ENCODE assay signal across 10 cellular contexts in genomic region chr5:150589791-150590601, GRCh38. TPM values are rescaled to one million over a fixed set of nuclear protein-coding genes. Genes with fewer than 3 reads are reported as not detected.
DNase-seq lines count a peak whose midpoint lies in the region; ATAC-seq, FAIRE-seq and TF ChIP-seq lines count a peak whose summit lies in the region.
"Had no signal": no experiment of that assay in that cellular context is flagged by ENCODE, and none has a peak within 500 bp of the region (broad histone marks: within the 10 kb centered on the region; RNA-seq: fewer than 3 reads in every experiment).

No MANE protein-coding gene starts in this region.

- no peak overlapping the region for H3K27ac Mint-ChIP-seq in activated T-helper 1 cell treated with anti-CD3 and anti-CD28 coated beads, Interleukin-12 subunit alpha, Interleukin-12 subunit beta, Interleukin-2, Interleukin-4 antibody, amounts not matched to agents 30 ng/mL and 10 ng/mL and 1 ng/mL, durations not matched to agents 14 hours and 24 hours and 36 hours

- peak overlapping the region; percentile 44 for H3K4me2 ChIP-seq in HepG2 (ENCODE audit: low read depth, low read length)

- TF ChIP-seq CTCF in astrocyte of the spinal cord (IDR thresholded peaks at IDR 0.05; ENCODE audit: low read depth, low read length) = peak; percentile 74
- TF ChIP-seq CTCF in HepG2 (CRISPR knock-in tag; IDR thresholded peaks at IDR 0.05) = peak; percentile 83
- peak; percentile 86 to 94 (median 90) for TF ChIP-seq CTCF in uterus (IDR thresholded peaks at IDR 0.05)

- no peaks in the 10 kb centered on the region for H3K9me3 Mint-ChIP-seq in activated T-helper 1 cell treated with anti-CD3 and anti-CD28 coated beads, Interleukin-12 subunit alpha, Interleukin-12 subunit beta, Interleukin-2, Interleukin-4 antibody, amounts not matched to agents 30 ng/mL and 10 ng/mL and 1 ng/mL, durations not matched to agents 14 hours and 24 hours and 36 hours
- H3K9me3 Mint-ChIP-seq: CD4-positive, CD25-positive, alpha-beta regulatory T cell had no signal

- H3K27me3 ChIP-seq in HepG2 (ENCODE audit: control insufficient read depth in 1 of 2, insufficient read depth in 2 of 2, low read length in 2 of 2) (peaks cover 0 to 26% of the 10 kb centered on the region in 2 experiments; a peak in 3 of 5 replicates), uterus (no peaks in the 10 kb centered on the region)

- WGBS in HepG2 (ENCODE audit: low lambda C conversion rate) = 9% methylated on average over 10 of the region's 12 CpGs

- peaks cover 2% of the 10 kb centered on the region for H3K27me3 Mint-ChIP-seq in activated T-helper 1 cell treated with anti-CD3 and anti-CD28 coated beads, Interleukin-12 subunit alpha, Interleukin-12 subunit beta, Interleukin-2, Interleukin-4 antibody, amounts not matched to agents 30 ng/mL and 10 ng/mL and 1 ng/mL, durations not matched to agents 14 hours and 24 hours and 36 hours (ENCODE audit: insufficient read depth)
- H3K27me3 Mint-ChIP-seq: CD4-positive, CD25-positive, alpha-beta regulatory T cell had no signal

- CTCF ChIA-PET in HepG2 (lab: Yijun Ruan, JAX; ENCODE audit: low intra/inter-chr PET ratio, low total read pairs) = interaction anchor here (0.8 to 1.6 kb wide), 2 partner anchors 28 to 66 kb away, joined by 4 to 8 read pairs; no protein-coding TSS in a partner anchor

- TF ChIP-seq EP300 in HepG2 (IDR thresholded peaks at IDR 0.05; ENCODE audit: low read depth in 2 of 2, low read length in 2 of 2) (no peak), HepG2 (CRISPR knock-in tag; IDR thresholded peaks at IDR 0.05; ENCODE audit: borderline replicate concordance) (no peak)

- no TSS peak for BruUV-seq in HepG2 (replicated peaks; lab: Mats Ljungman, UMichigan)

- in situ Hi-C loops in astrocyte of the spinal cord (cut with HindIII; ENCODE audit: low sequenced_read_pairs) (no loop called here), HepG2 (cut with HindIII; ENCODE audit: extremely low pct_ligation_motif_present, low pct_unique_long_range_greater_than_20kb) (no loop called here)

- DNase-seq in activated effector memory CD4-positive, alpha-beta T cell treated with anti-CD3 and anti-CD28 coated beads, Interleukin-2, amount 50 U/mL, for 16 hours = peak; percentile 47
- DNase-seq in activated effector memory CD4-positive, alpha-beta T cell treated with Interleukin-2 at 50 U/mL for 16 hours = no peak
- DNase-seq in astrocyte of the spinal cord (ENCODE audit: low read depth, low spot score) (peak; percentile 67), HepG2 (ENCODE audit: low spot score) (peak; percentile 69), uterus (peak; percentile 85 to 87), inferior parietal cortex (ENCODE audit: extremely low spot score) (no peak)
- DNase-seq in stimulated activated CD4-positive, alpha-beta T cell treated with anti-CD3 and anti-CD28 coated beads, Interleukin-2, amount 100 ng/mL, for 48 hours = no peak
- no peak for DNase-seq in activated T-helper 1 cell treated with anti-CD3 and anti-CD28 coated beads, Interleukin-12 subunit alpha, Interleukin-12 subunit beta, Interleukin-2, Interleukin-4 antibody, amounts not matched to agents 30 ng/mL and 10 ng/mL and 1 ng/mL, durations not matched to agents 14 hours and 24 hours and 36 hours (ENCODE audit: low spot score)
- DNase-seq: CD4-positive, CD25-positive, alpha-beta regulatory T cell had no signal

- TF ChIP-seq POLR2A in HepG2 (IDR thresholded peaks at IDR 0.05; ENCODE audit: insufficient read depth in 1 of 2, low read depth in 2 of 2, low read length in 2 of 2) = no peak
- TF ChIP-seq POLR2A in uterus (IDR thresholded peaks at IDR 0.05) = no peak

- H3K4me1 Mint-ChIP-seq in activated T-helper 1 cell treated with anti-CD3 and anti-CD28 coated beads, Interleukin-12 subunit alpha, Interleukin-12 subunit beta, Interleukin-2, Interleukin-4 antibody, amounts not matched to agents 30 ng/mL and 10 ng/mL and 1 ng/mL, durations not matched to agents 14 hours and 24 hours and 36 hours (ENCODE audit: low read depth) = no peaks in the 10 kb centered on the region
- H3K4me1 Mint-ChIP-seq: CD4-positive, CD25-positive, alpha-beta regulatory T cell had no signal

- H3K4me3 ChIP-seq in astrocyte of the spinal cord (ENCODE audit: low read depth, low read length) = no peak overlapping the region
- H3K4me3 ChIP-seq in HepG2 (replicated peaks in 1 of 3; ENCODE audit: insufficient read depth in 1 of 3, low read depth in 2 of 3, low read length in 3 of 3) = peak overlapping the region in 1 of 3 experiments; percentile 22; a peak in 1 of 6 replicates
- no peak overlapping the region for H3K4me3 ChIP-seq in uterus

- H2AFZ ChIP-seq in HepG2 (ENCODE audit: low read length) = no peak overlapping the region

- H3K36me3 Mint-ChIP-seq in activated T-helper 1 cell treated with anti-CD3 and anti-CD28 coated beads, Interleukin-12 subunit alpha, Interleukin-12 subunit beta, Interleukin-2, Interleukin-4 antibody, amounts not matched to agents 30 ng/mL and 10 ng/mL and 1 ng/mL, durations not matched to agents 14 hours and 24 hours and 36 hours (ENCODE audit: low read depth) = no peaks in the 10 kb centered on the region
- H3K36me3 Mint-ChIP-seq: CD4-positive, CD25-positive, alpha-beta regulatory T cell had no signal

- peak; percentile 84 for TF ChIP-seq RAD21 in HepG2 (CRISPR knock-in tag; IDR thresholded peaks at IDR 0.05)

- H3K4me3 Mint-ChIP-seq in activated T-helper 1 cell treated with anti-CD3 and anti-CD28 coated beads, Interleukin-12 subunit alpha, Interleukin-12 subunit beta, Interleukin-2, Interleukin-4 antibody, amounts not matched to agents 30 ng/mL and 10 ng/mL and 1 ng/mL, durations not matched to agents 14 hours and 24 hours and 36 hours = no peak overlapping the region
- H3K4me3 Mint-ChIP-seq: CD4-positive, CD25-positive, alpha-beta regulatory T cell had no signal

- no peak overlapping the region for H3K27ac ChIP-seq in HepG2 (ENCODE audit: extremely low read length, insufficient read depth, low read length)
- H3K27ac ChIP-seq in uterus = peak overlapping the region; percentile 68 to 70

- H3K4me1 ChIP-seq in HepG2 (ENCODE audit: insufficient read depth, low read length) = peaks cover 39% of the 10 kb centered on the region
- peaks cover 0 to 12% of the 10 kb centered on the region in 2 donors for H3K4me1 ChIP-seq in uterus

- peak; percentile 78 for FAIRE-seq in HepG2 (lab: Jason Lieb, UNC)

- no peaks in the 10 kb centered on the region for H3K36me3 ChIP-seq in HepG2 (replicated peaks in 1 of 2; ENCODE audit: control insufficient read depth in 1 of 2, insufficient read depth in 2 of 2, low read length in 2 of 2)
- H3K36me3 ChIP-seq in uterus = no peaks in the 10 kb centered on the region

- peak; percentile 97 for ATAC-seq in HepG2

- no peaks in the 10 kb centered on the region for H4K20me1 ChIP-seq in HepG2 (ENCODE audit: insufficient read depth, low read length)

- POLR2A ChIA-PET in HepG2 (lab: Yijun Ruan, JAX) = no interaction called here

- intact Hi-C loops in HepG2 (cut with micrococcal nuclease; ENCODE audit: unreplicated experiment) (loop anchor here (2.0 to 5.0 kb wide), 2 partner anchors 19 to 67 kb away; no protein-coding TSS in a partner anchor), uterus (cut with DNase I; ENCODE audit: low total_unique reads) (loop anchor here (5.0 kb wide), 1 partner anchor 67 kb away; no protein-coding TSS in a partner anchor)
- intact Hi-C loops in activated T-helper 1 cell treated with anti-CD3 and anti-CD28 coated beads, Interleukin-12 subunit alpha, Interleukin-12 subunit beta, Interleukin-2, Interleukin-4 antibody, amounts not matched to agents 30 ng/mL and 10 ng/mL and 1 ng/mL, durations not matched to agents 14 hours and 24 hours and 36 hours (cut with micrococcal nuclease) = no loop called here

- H3K9me3 ChIP-seq in HepG2 (ENCODE audit: low read length) (no peaks in the 10 kb centered on the region), uterus (no peaks in the 10 kb centered on the region)

- H3K9ac ChIP-seq in HepG2 (ENCODE audit: insufficient read depth, low read depth, low read length) = no peak overlapping the region

- H3K79me2 ChIP-seq in HepG2 (ENCODE audit: insufficient read depth, low read length) = no peaks in the 10 kb centered on the region

TF ChIP-seq in HepG2, 621 proteins besides CTCF, POLR2A, EP300 and RAD21 (continues in another document):
- no peak for TF ChIP-seq ZNF121 (CRISPR knock-in tag; IDR thresholded peaks at IDR 0.05)
- no peak for TF ChIP-seq ZNF337 (CRISPR knock-in tag; IDR thresholded peaks at IDR 0.05; ENCODE audit: borderline replicate concordance, low read depth)
- no peak for TF ChIP-seq ARNT (IDR thresholded peaks at IDR 0.05)
- TF ChIP-seq ARNTL (CRISPR knock-in tag; IDR thresholded peaks at IDR 0.05) = no peak
- no peak for TF ChIP-seq ZNF317 (CRISPR knock-in tag; IDR thresholded peaks at IDR 0.05)
- TF ChIP-seq ZSCAN12 (CRISPR knock-in tag; IDR thresholded peaks at IDR 0.05) = no peak

RNA-seq across cellular contexts. Expression of gene SYNPO, which starts 50.5 kb away (rescaled TPM):
- 0.09 and 0.22 TPM in 2 replicates for total RNA-seq in HepG2 (2016; rRNA removed; fragmentation: Illumina TruSeq; extraction: Trizol)
- total RNA-seq in HepG2 (2016; cell fraction: cytosol; rRNA removed; fragmentation: Illumina TruSeq; extraction: Trizol; ENCODE audit: low read depth) = under 0.01 TPM in 1 of 2 replicates, not detected in the other
- 0.04 and 0.09 TPM in 2 replicates for total RNA-seq in HepG2 (2016; cell fraction: insoluble cytoplasmic fraction; rRNA removed; fragmentation: Illumina TruSeq; extraction: Trizol)
- total RNA-seq in HepG2 (2016; cell fraction: membrane; rRNA removed; fragmentation: Illumina TruSeq; extraction: Trizol) = 0.10 and 0.12 TPM in 2 replicates
- total RNA-seq in HepG2 (2016; cell fraction: nucleus; rRNA removed; fragmentation: Illumina TruSeq; extraction: Trizol) = 0.16 and 0.25 TPM in 2 replicates
- 0.05 and 0.30 TPM in 2 replicates for polyA plus RNA-seq in HepG2 (2011; rRNA removed)
- polyA plus RNA-seq in HepG2 (2011; cell fraction: cytosol; rRNA removed) = 0.04 and 0.07 TPM in 2 replicates
- 0.33 and 0.42 TPM in 2 replicates for polyA plus RNA-seq in HepG2 (2011; cell fraction: nucleus; rRNA removed)
- 0.07 and 0.19 TPM in 2 replicates for polyA plus RNA-seq in HepG2 (2012)
- polyA plus RNA-seq in HepG2 (2016; cell fraction: cytosol; fragmentation: Illumina TruSeq; extraction: Trizol; ENCODE audit: low read depth) = 0.02 and 0.03 TPM in 2 replicates
- 0.15 and 0.20 TPM in 2 replicates for polyA plus RNA-seq in HepG2 (2016; cell fraction: insoluble cytoplasmic fraction; fragmentation: Illumina TruSeq; extraction: Trizol; ENCODE audit: low read depth)
- 0.03 and 0.05 TPM in 2 replicates for polyA plus RNA-seq in HepG2 (2016; cell fraction: membrane; fragmentation: Illumina TruSeq; extraction: Trizol; ENCODE audit: low read depth)
- polyA plus RNA-seq in HepG2 (2016; cell fraction: nucleus; fragmentation: Illumina TruSeq; extraction: Trizol; ENCODE audit: insufficient read depth, low read depth) = 0.30 and 0.49 TPM in 2 replicates
- polyA minus RNA-seq in HepG2 (2011; rRNA and poly(A)+ RNA removed; ENCODE audit: low replicate concordance) = 0.46 and 18.5 TPM in 2 replicates
- polyA minus RNA-seq in HepG2 (2011; cell fraction: cytosol; rRNA and poly(A)+ RNA removed) = 0.30 and 0.70 TPM in 2 replicates
- polyA minus RNA-seq in HepG2 (2011; cell fraction: nucleus; rRNA and poly(A)+ RNA removed) = 0.39 and 0.62 TPM in 2 replicates
- total RNA-seq in uterus = 100 to 1,000 TPM in 1 of 4 donors, 10 to 100 TPM in 1, 1 to 10 TPM in 2; 3.6 to 146 (median 10.6) TPM
- not detected in 2 replicates for total RNA-seq in activated T-helper 1 cell treated with anti-CD3 and anti-CD28 coated beads, Interleukin-12 subunit alpha, Interleukin-12 subunit beta, Interleukin-2, Interleukin-4 antibody, amounts not matched to agents 30 ng/mL and 10 ng/mL and 1 ng/mL, durations not matched to agents 14 hours and 24 hours and 36 hours
- total RNA-seq: SK-MEL-5 had no signal
- polyA plus RNA-seq: CD4-positive, CD25-positive, alpha-beta regulatory T cell had no signal

Comparison
In these comparisons a context has a peak if more than half of its experiments do, and no peak if none do; other contexts are left out.
1. DNase-seq: peak in activated effector memory CD4-positive, alpha-beta T cell treated with anti-CD3 and anti-CD28 coated beads, Interleukin-2, amount 50 U/mL, for 16 hours (single experiment), astrocyte of the spinal cord (single experiment), HepG2 (single experiment) and uterus (2 of 2); none in activated effector memory CD4-positive, alpha-beta T cell treated with Interleukin-2 at 50 U/mL for 16 hours (single experiment), stimulated activated CD4-positive, alpha-beta T cell treated with anti-CD3 and anti-CD28 coated beads, Interleukin-2, amount 100 ng/mL, for 48 hours (0 of 2), inferior parietal cortex (single experiment) and activated T-helper 1 cell treated with anti-CD3 and anti-CD28 coated beads, Interleukin-12 subunit alpha, Interleukin-12 subunit beta, Interleukin-2, Interleukin-4 antibody, amounts not matched to agents 30 ng/mL and 10 ng/mL and 1 ng/mL, durations not matched to agents 14 hours and 24 hours and 36 hours (single experiment).
2. Peak in every context shown above with its lines, with median percentiles within 50 percentile points of each other: CTCF ChIP-seq.